ENCODE assay signal across 1 cellular context in genomic region chr12:123382684-123383083, GRCh38.
TF ChIP-seq lines count a peak whose summit lies in the region.

No MANE protein-coding gene starts in this region.

TF ChIP-seq in HepG2, 621 proteins besides CTCF, POLR2A, EP300 and RAD21 (continued from another document):
- TF ChIP-seq RCOR2 (CRISPR knock-in tag; IDR thresholded peaks at IDR 0.05) (peak; percentile 89), CHD4 (IDR thresholded peaks at IDR 0.05; ENCODE audit: borderline replicate concordance, low read length) (peak; percentile 96; the same call in 1 of the 2 replicates), ZBTB34 (CRISPR knock-in tag; IDR thresholded peaks at IDR 0.05) (no peak), FIP1L1 (IDR thresholded peaks at IDR 0.05; ENCODE audit: borderline replicate concordance, insufficient read depth, low read depth, low read length) (no peak)
